ENCODE assay signal across 26 cellular contexts in genomic region chr14:40336846-40337245, GRCh38.
"Had no signal": no experiment of that assay in that cellular context is flagged by ENCODE, and none has a peak within 500 bp of the region (broad histone marks: within the 10 kb centered on the region; RNA-seq: fewer than 3 reads in every experiment).

No MANE protein-coding gene starts in this region.

- H3K27me3 Mint-ChIP-seq: activated CD8-positive, alpha-beta T cell treated with anti-CD3 and anti-CD28 coated beads for 36 hours; activated naive CD8-positive, alpha-beta T cell; activated T-helper 17 cell treated with anti-CD3 and anti-CD28 coated beads, Interleukin-2, amount 50 U/mL, for 72 hours; central memory CD8-positive, alpha-beta T cell; dendritic cell treated with granulocyte-macrophage colony-stimulating factor and Interleukin-4, amounts not matched to agents 40 ng/mL and 50 ng/mL, for 4 days had no signal

- DNase-seq: activated CD4-positive, alpha-beta T cell treated with anti-CD3 and anti-CD28 coated beads for 1 hour; activated CD4-positive, alpha-beta T cell treated with anti-CD3 and anti-CD28 coated beads for 4 hours; activated CD4-positive, alpha-beta T cell treated with anti-CD3 and anti-CD28 coated beads, Interleukin-2, amount 50 U/mL, for 1 hour; activated CD4-positive, alpha-beta T cell treated with anti-CD3 and anti-CD28 coated beads, Interleukin-2, amount 50 U/mL, for 48 hours; activated CD8-positive, alpha-beta memory T cell treated with anti-CD3 and anti-CD28 coated beads for 24 hours; activated CD8-positive, alpha-beta T cell treated with anti-CD3 and anti-CD28 coated beads for 36 hours; activated effector memory CD4-positive, alpha-beta T cell treated with Interleukin-2 at 50 U/mL for 16 hours; activated gamma-delta T cell treated with Interleukin-2 at 50 U/mL for 16 hours; activated naive CD4-positive, alpha-beta T cell treated with anti-CD3 and anti-CD28 coated beads, Interleukin-2, amount 50 U/mL, for 16 hours; activated naive CD4-positive, alpha-beta T cell treated with Interleukin-2 at 50 U/mL for 16 hours; activated T-cell treated with anti-CD3 and anti-CD28 coated beads, Interleukin-2, amount 50 U/mL, for 4 hours; amniotic stem cell; anterior cingulate cortex; brain microvascular endothelial cell; dorsolateral prefrontal cortex; effector memory CD4-positive, alpha-beta T cell; endodermal cell; foreskin fibroblast; heart left ventricle; T-helper 2 cell had no signal

- H3K36me3 ChIP-seq: brain microvascular endothelial cell, heart left ventricle had no signal

- H3K9me3 Mint-ChIP-seq: activated T-cell treated with anti-CD3 and anti-CD28 coated beads, Interleukin-2, amount 50 U/mL, for 4 hours had no signal

- H3K4me1 Mint-ChIP-seq: activated T-helper 17 cell treated with anti-CD3 and anti-CD28 coated beads, Interleukin-2, amount 50 U/mL, for 72 hours; central memory CD8-positive, alpha-beta T cell; endodermal cell had no signal

- H3K27ac ChIP-seq: brain microvascular endothelial cell, coronary artery, dorsolateral prefrontal cortex, heart left ventricle had no signal

- ATAC-seq: activated CD8-positive, alpha-beta T cell treated with anti-CD3 and anti-CD28 coated beads for 36 hours; activated T-cell treated with anti-CD3 and anti-CD28 coated beads, Interleukin-2, amount 50 U/mL, for 4 hours; activated T-helper 17 cell treated with anti-CD3 and anti-CD28 coated beads, Interleukin-2, amount 50 U/mL, for 72 hours; esophagus mucosa; heart left ventricle had no signal

- H3K27ac Mint-ChIP-seq: activated CD8-positive, alpha-beta T cell treated with anti-CD3 and anti-CD28 coated beads for 36 hours; activated naive CD8-positive, alpha-beta T cell; activated T-helper 17 cell treated with anti-CD3 and anti-CD28 coated beads, Interleukin-2, amount 50 U/mL, for 72 hours; dendritic cell treated with granulocyte-macrophage colony-stimulating factor and Interleukin-4, amounts not matched to agents 40 ng/mL and 50 ng/mL, for 4 days; endodermal cell had no signal

- H3K27me3 ChIP-seq: brain microvascular endothelial cell, dorsolateral prefrontal cortex, heart left ventricle had no signal

- H3K4me3 Mint-ChIP-seq: activated CD8-positive, alpha-beta T cell treated with anti-CD3 and anti-CD28 coated beads for 36 hours; activated naive CD8-positive, alpha-beta T cell; activated T-cell treated with anti-CD3 and anti-CD28 coated beads, Interleukin-2, amount 50 U/mL, for 4 hours; activated T-helper 17 cell treated with anti-CD3 and anti-CD28 coated beads, Interleukin-2, amount 50 U/mL, for 72 hours; central memory CD8-positive, alpha-beta T cell; dendritic cell treated with granulocyte-macrophage colony-stimulating factor and Interleukin-4, amounts not matched to agents 40 ng/mL and 50 ng/mL, for 4 days; endodermal cell had no signal

- H3K36me3 Mint-ChIP-seq: activated naive CD8-positive, alpha-beta T cell had no signal

- H3K4me1 ChIP-seq: heart left ventricle had no signal

- H3K4me3 ChIP-seq: coronary artery, dorsolateral prefrontal cortex, heart left ventricle had no signal
